In genomic region chr5:180382926-180383325, GRCh38 we compare ENCODE assay signal across 27 cellular contexts. TPM values are rescaled to one million over a fixed set of nuclear protein-coding genes. Genes with fewer than 3 reads are reported as not detected.
"Had no signal": no experiment of that assay in that cellular context is flagged by ENCODE, and none has a peak within 500 bp of the region (broad histone marks: within the 10 kb centered on the region; RNA-seq: fewer than 3 reads in every experiment).

No MANE protein-coding gene starts in this region.

- H3K27ac Mint-ChIP-seq: naive thymus-derived CD8-positive, alpha-beta T cell; nephron; stimulated activated memory B cell treated with anti-CD40 and anti-IgM and Interleukin-4, amounts not matched to agents 10 μg/mL and 1 μg/mL and 100 μg/mL, for 72 hours; stimulated activated naive CD8-positive, alpha-beta T cell treated with anti-CD3 and anti-CD28 coated beads, Interleukin-15, amount 100 ng/mL, for 72 hours; type B pancreatic cell had no signal

- H3K9me3 ChIP-seq: left lung, lower lobe of right lung, neutrophil, pancreas, prostate gland, tibial nerve, uterus had no signal

- H3K9me3 Mint-ChIP-seq: naive thymus-derived CD8-positive, alpha-beta T cell; nephron; neural crest cell; stimulated activated naive CD8-positive, alpha-beta T cell treated with anti-CD3 and anti-CD28 coated beads, Interleukin-15, amount 100 ng/mL, for 72 hours; type B pancreatic cell had no signal

- FAIRE-seq: keratinocyte, pancreas had no signal

- H3K4me1 Mint-ChIP-seq: neural crest cell; stimulated activated memory B cell treated with anti-CD40 and anti-IgM and Interleukin-4, amounts not matched to agents 10 μg/mL and 1 μg/mL and 100 μg/mL, for 72 hours; stimulated activated naive CD8-positive, alpha-beta T cell treated with anti-CD3 and anti-CD28 coated beads, Interleukin-15, amount 100 ng/mL, for 72 hours had no signal

- H3K4me3 ChIP-seq: left lung, lower lobe of right lung, pancreas, prostate gland, skin epidermis, tibial nerve, uterus had no signal

- H3K36me3 ChIP-seq: left lung, lower lobe of right lung, neutrophil, pancreas, prostate gland, tibial nerve, uterus had no signal

- H3K4me1 ChIP-seq: left lung, lower lobe of right lung, pancreas, prostate gland, tibial nerve, uterus had no signal

- DNase-seq: hippocampal formation; left colon; lower lobe of right lung; mammary epithelial cell; mesenchymal stem cell; naive thymus-derived CD8-positive, alpha-beta T cell; occipital lobe; retina; right cardiac atrium; stimulated activated CD4-positive, alpha-beta T cell treated with anti-CD3 and anti-CD28 coated beads, Interleukin-2, amount 100 ng/mL, for 48 hours; stimulated activated CD4-positive, alpha-beta T cell treated with anti-CD3 and anti-CD28 coated beads, Interleukin-4, amount 100 ng/mL, for 4 hours; stimulated activated CD8-positive, alpha-beta memory T cell treated with anti-CD3 and anti-CD28 coated beads, Interleukin-4, amount 100 ng/mL, for 48 hours; stimulated activated naive CD4-positive, alpha-beta T cell treated with Interleukin-2 at 50 U/mL for 16 hours; stimulated activated naive CD8-positive, alpha-beta T cell treated with anti-CD3 and anti-CD28 coated beads, Interleukin-15, amount 100 ng/mL, for 72 hours; substantia nigra; uterus had no signal

- H3K4me3 Mint-ChIP-seq: naive thymus-derived CD8-positive, alpha-beta T cell; nephron; neural crest cell; stimulated activated memory B cell treated with anti-CD40 and anti-IgM and Interleukin-4, amounts not matched to agents 10 μg/mL and 1 μg/mL and 100 μg/mL, for 72 hours; stimulated activated naive CD8-positive, alpha-beta T cell treated with anti-CD3 and anti-CD28 coated beads, Interleukin-15, amount 100 ng/mL, for 72 hours; type B pancreatic cell had no signal

- H3K36me3 Mint-ChIP-seq: stimulated activated memory B cell treated with anti-CD40 and anti-IgM and Interleukin-4, amounts not matched to agents 10 μg/mL and 1 μg/mL and 100 μg/mL, for 72 hours; type B pancreatic cell had no signal

- H3K27me3 Mint-ChIP-seq: type B pancreatic cell had no signal

- H3K27me3 ChIP-seq: left lung, neutrophil, pancreas, tibial nerve, uterus had no signal

- H3K27ac ChIP-seq: left lung, lower lobe of right lung, neutrophil, pancreas, prostate gland, skin epidermis, tibial nerve, uterus had no signal

RNA-seq across cellular contexts. Expression of gene GFPT2, which starts 29.8 kb away (rescaled TPM):
- polyA plus RNA-seq: keratinocyte had no signal
